7 cellular contexts compared by ENCODE assay signal in genomic region chr12:57611810-57612710, GRCh38. TPM values are rescaled to one million over a fixed set of nuclear protein-coding genes. Genes with fewer than 3 reads are reported as not detected.
DNase-seq lines count a peak whose midpoint lies in the region; ATAC-seq, FAIRE-seq and TF ChIP-seq lines count a peak whose summit lies in the region.

No MANE protein-coding gene starts in this region.

- H3F3A ChIP-seq in GM23338 (replicated peaks; ENCODE audit: low read depth): peaks cover 6% of the 10 kb centered on the region; the same call in 1 of the 2 replicates

- H3K27ac ChIP-seq in GM23338 (ENCODE audit: low read depth) (no peak overlapping the region), RWPE2 (ENCODE audit: poor library complexity, severe bottlenecking) (no peak overlapping the region), small intestine (ENCODE audit: low read depth in 1 of 2, low read length in 1 of 2) (no peak overlapping the region)

- H3K27me3 Mint-ChIP-seq in GM23338 (ENCODE audit: insufficient read depth, low read depth, poor library complexity): peaks cover 68% of the 10 kb centered on the region

- ATAC-seq in GM23338: no peak
- ATAC-seq in RWPE2 (ENCODE audit: low read depth): no peak

- 10 to 16% (median 15%) methylated on average over 19 to 27 of the region's 27 CpGs for WGBS in small intestine, 3 donors

- no peaks in the 10 kb centered on the region for H3K9me2 ChIP-seq in GM23338 (ENCODE audit: insufficient read depth)

- no peak overlapping the region for H2AFZ ChIP-seq in GM23338

- no peak for FAIRE-seq in small intestine (lab: Jason Lieb, UNC)

- peaks cover 29% of the 10 kb centered on the region for H3K4me1 ChIP-seq in GM23338 (ENCODE audit: insufficient read depth)
- no peaks in the 10 kb centered on the region for H3K4me1 ChIP-seq in RWPE2 (ENCODE audit: insufficient read depth, poor library complexity, severe bottlenecking)
- peaks cover 0 to 5% of the 10 kb centered on the region in 2 donors for H3K4me1 ChIP-seq in small intestine (ENCODE audit: control insufficient read depth in 2 of 2, insufficient read depth in 1 of 2, low read depth in 1 of 2, low read length in 1 of 2)

- peaks cover 30% of the 10 kb centered on the region for H3K36me3 Mint-ChIP-seq in GM23338 (ENCODE audit: low read depth)

- peak overlapping the region; percentile 82 for H3K4me3 Mint-ChIP-seq in GM23338

- peak overlapping the region; percentile 97 for H3K4me2 ChIP-seq in GM23338

- TF ChIP-seq CTCF in GM23338 (conservative IDR thresholded peaks at IDR 0.05; ENCODE audit: low read depth in 2 of 2): no peak
- no peak for TF ChIP-seq CTCF in RWPE2 (IDR thresholded peaks at IDR 0.05; ENCODE audit: poor library complexity, severe bottlenecking)
- no peak for TF ChIP-seq CTCF in fibroblast of villous mesenchyme (IDR thresholded peaks at IDR 0.05; ENCODE audit: insufficient read depth, low read depth, low read length)

- H3K9me3 Mint-ChIP-seq in GM23338: no peaks in the 10 kb centered on the region

- H3K4me3 ChIP-seq in GM23338: peak overlapping the region; percentile 86
- H3K4me3 ChIP-seq in RWPE2 (ENCODE audit: severe bottlenecking): peak overlapping the region; percentile 79
- H3K4me3 ChIP-seq in fibroblast of villous mesenchyme (ENCODE audit: low read depth, low read length): peak overlapping the region; percentile 74
- peak overlapping the region; percentile 29 to 31 for H3K4me3 ChIP-seq in small intestine (ENCODE audit: low read depth in 1 of 2, low read length in 2 of 2)

- DNase-seq in GM23338 (ENCODE audit: low spot score) (peak; percentile 12), RWPE2 (ENCODE audit: low spot score) (no peak), fibroblast of villous mesenchyme (ENCODE audit: low read depth) (no peak), small intestine (no peak), iPS-NIHi7 (ENCODE audit: extremely low spot score) (no peak)
- no peak for DNase-seq in stimulated activated CD4-positive, alpha-beta T cell treated with anti-CD3 and anti-CD28 coated beads, Interleukin-12 subunit alpha, Interleukin-12 subunit beta, amount 100 ng/mL, for 4 hours
- DNase-seq in activated CD8-positive, alpha-beta memory T cell treated with anti-CD3 and anti-CD28 coated beads for 24 hours: no peak

- H3K9me3 ChIP-seq in RWPE2 (ENCODE audit: severe bottlenecking): no peaks in the 10 kb centered on the region
- no peaks in the 10 kb centered on the region for H3K9me3 ChIP-seq in small intestine (ENCODE audit: control insufficient read depth, low read depth)

- H3K79me2 ChIP-seq in GM23338 (replicated peaks; ENCODE audit: insufficient read depth): no peaks in the 10 kb centered on the region

- no peak overlapping the region for H3K27ac Mint-ChIP-seq in GM23338

- H3K4me1 Mint-ChIP-seq in GM23338: peaks cover 40% of the 10 kb centered on the region

- H3K36me3 ChIP-seq in GM23338 (ENCODE audit: insufficient read depth): peaks cover 8% of the 10 kb centered on the region; the same call in 1 of the 2 replicates
- no peaks in the 10 kb centered on the region for H3K36me3 ChIP-seq in RWPE2 (ENCODE audit: low read depth)
- no peaks in the 10 kb centered on the region for H3K36me3 ChIP-seq in small intestine (ENCODE audit: control insufficient read depth in 2 of 2, insufficient read depth in 2 of 2, low read length in 2 of 2)

- H3K27me3 ChIP-seq in GM23338 (ENCODE audit: insufficient read depth) (peaks cover 74% of the 10 kb centered on the region), RWPE2 (ENCODE audit: insufficient read depth, poor library complexity, severe bottlenecking) (no peaks in the 10 kb centered on the region), small intestine (ENCODE audit: control insufficient read depth in 2 of 2, insufficient read depth in 2 of 2, low read length in 2 of 2) (peaks cover 0 to 14% of the 10 kb centered on the region in 2 donors)

- H4K20me1 ChIP-seq in GM23338 (replicated peaks; ENCODE audit: insufficient read depth): no peaks in the 10 kb centered on the region; the same call in 1 of the 2 replicates

TF ChIP-seq in GM23338, 12 proteins besides CTCF, POLR2A, EP300 and RAD21:
- TF ChIP-seq EZH2phosphoT487 (IDR thresholded peaks at IDR 0.05; ENCODE audit: unreplicated experiment): no peak
- TF ChIP-seq ZNF462 (CRISPR knock-in tag; IDR thresholded peaks at IDR 0.05): no peak
TF ChIP-seq in GM23338: peak in this region for 0.

RNA-seq across cellular contexts. Expression of gene ARHGEF25, which starts 0.8 kb away (rescaled TPM):
- total RNA-seq in GM23338 (2014; rRNA removed; shearing (Covaris generic)): 9.9 and 10.2 TPM in 2 replicates
- 0.53 TPM in 1 of 2 replicates, not detected in the other for polyA plus RNA-seq in GM23338 (2016; fragmentation: Nextera tagmentation; extraction: Ambion mirVana)
- 28.0 and 48.4 TPM in 2 replicates for total RNA-seq in fibroblast of villous mesenchyme
- polyA plus RNA-seq in small intestine: 10 to 100 TPM in 1 of 3 donors, 1 to 10 TPM in 1, not detected in 1; 4.6 to 11.8 TPM

RNA-seq across cellular contexts. Expression of gene DTX3, which starts 7.4 kb away (rescaled TPM):
- total RNA-seq in GM23338 (2014; rRNA removed; shearing (Covaris generic)): 37.8 and 46.6 TPM in 2 replicates
- 16.7 and 22.8 TPM in 2 replicates for polyA plus RNA-seq in GM23338 (2016; fragmentation: Nextera tagmentation; extraction: Ambion mirVana)
- 19.0 and 22.9 TPM in 2 replicates for total RNA-seq in fibroblast of villous mesenchyme
- 1 to 10 TPM in 2 of 3 donors, not detected in 1; 5.4 to 9.9 TPM for polyA plus RNA-seq in small intestine

RNA-seq across cellular contexts. Expression of gene B4GALNT1, which starts 20.9 kb away (rescaled TPM):
- total RNA-seq in GM23338 (2014; rRNA removed; shearing (Covaris generic)): 2.4 and 2.8 TPM in 2 replicates
- 1.3 and 1.4 TPM in 2 replicates for polyA plus RNA-seq in GM23338 (2016; fragmentation: Nextera tagmentation; extraction: Ambion mirVana)
- total RNA-seq in fibroblast of villous mesenchyme: 3.0 and 5.2 TPM in 2 replicates
- polyA plus RNA-seq in small intestine: 1 to 10 TPM in 1 of 3 donors, under 1 TPM in 1, not detected in 1; 0.27 to 2.1 TPM

RNA-seq across cellular contexts. Expression of gene PIP4K2C, which starts 21.1 kb away (rescaled TPM):
- total RNA-seq in GM23338 (2014; rRNA removed; shearing (Covaris generic)): 26.4 and 30.6 TPM in 2 replicates
- polyA plus RNA-seq in GM23338 (2016; fragmentation: Nextera tagmentation; extraction: Ambion mirVana): 10.5 and 10.8 TPM in 2 replicates
- total RNA-seq in fibroblast of villous mesenchyme: 21.3 and 33.2 TPM in 2 replicates
- 10 to 100 TPM; 16.1 to 18.1 (median 17.6) TPM for polyA plus RNA-seq in small intestine

Comparison
In these comparisons a context has a peak if more than half of its experiments do, and no peak if none do; other contexts are left out.
1. H3K4me3 ChIP-seq: peak in every context shown above with its lines; median percentile 86 in GM23338; 79 in RWPE2; 74 in fibroblast of villous mesenchyme; 30 in small intestine.